Comparison of ENCODE assay signal across 11 cellular contexts in the genomic region with DNA sequence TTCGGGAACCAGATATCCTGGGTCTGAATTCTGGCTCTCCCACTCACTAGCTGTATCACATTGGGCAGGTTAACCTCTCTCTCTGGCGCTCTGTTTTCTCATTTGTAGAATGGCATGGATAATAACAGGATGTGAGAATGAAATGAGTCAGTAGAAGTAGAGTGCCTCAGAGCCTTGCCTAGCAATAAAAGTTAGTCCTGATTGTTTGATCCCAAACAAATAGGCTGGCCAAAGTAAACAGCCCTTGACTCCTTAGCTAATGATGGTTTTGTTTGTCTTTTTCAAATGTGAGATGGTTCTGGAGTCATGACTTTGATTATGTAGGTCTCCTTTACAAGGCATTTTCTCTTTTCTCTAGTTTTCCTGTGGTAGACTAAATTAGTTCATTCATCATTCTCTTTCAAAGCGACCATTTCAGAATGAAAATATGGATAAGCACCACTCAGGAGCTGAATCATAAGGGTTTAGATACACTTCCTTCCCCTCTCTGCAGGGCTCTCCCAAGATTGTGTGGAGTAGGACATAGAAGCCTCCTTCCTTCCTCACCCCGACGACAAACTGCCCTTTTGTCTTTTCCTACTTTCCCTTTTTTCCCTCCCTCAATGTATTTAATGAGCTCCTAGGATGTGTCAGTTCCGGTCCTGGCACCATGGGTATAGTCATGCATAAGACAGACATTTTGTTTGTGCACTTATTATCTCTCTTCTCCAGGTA. TPM values are rescaled to one million over a fixed set of nuclear protein-coding genes. Genes with fewer than 3 reads are reported as not detected.
DNase-seq lines count a peak whose midpoint lies in the region; ATAC-seq lines count a peak whose summit lies in the region.
"Had no signal": no experiment of that assay in that cellular context is flagged by ENCODE, and none has a peak within 500 bp of the region (broad histone marks: within the 10 kb centered on the region; RNA-seq: fewer than 3 reads in every experiment).

No MANE protein-coding gene starts in this region.

- no peaks in the 10 kb centered on the region for H3K27me3 Mint-ChIP-seq in naive B cell

- ATAC-seq in naive B cell (ENCODE audit: low read depth in 2 of 2) (no peak), HG03439 (IDR thresholded peaks at IDR 0.05; ENCODE audit: unreplicated experiment) (no peak)

- H3K4me3 Mint-ChIP-seq in naive B cell = no peak overlapping the region
- H3K4me3 Mint-ChIP-seq: brain had no signal

- peak overlapping the region; percentile 63 to 93 (median 84) for H3K27ac Mint-ChIP-seq in naive B cell
- H3K27ac Mint-ChIP-seq: brain had no signal

- peak; percentile 58 for DNase-seq in H4 (ENCODE audit: low spot score)
- DNase-seq in NCI-H510A treated with DMSO at 0.1 percent for 48 hours (lab: John Stamatoyannopoulos, UW) = peak; percentile 87
- DNase-seq in T47D (ENCODE audit: low read depth in 1 of 2, low spot score in 1 of 2) = peak; percentile 54 to 68
- no peak for DNase-seq in naive B cell
- no peak for DNase-seq in cerebellum (ENCODE audit: low spot score)
- no peak for DNase-seq in T-helper 1 cell
- DNase-seq: NCI-H526; stimulated activated CD4-positive, alpha-beta T cell treated with anti-CD3 and anti-CD28 coated beads, Interleukin-2, amount 100 ng/mL, for 24 hours; testis had no signal

- no peaks in the 10 kb centered on the region for H3K9me3 Mint-ChIP-seq in naive B cell
- H3K9me3 Mint-ChIP-seq: brain had no signal

- in situ Hi-C loops in T47D (cut with HindIII; ENCODE audit: low pct_unique_long_range_greater_than_20kb, low sequenced_read_pairs) = no loop called here

- H3K4me1 Mint-ChIP-seq in naive B cell = peaks cover 71 to 81% (median 74%) of the 10 kb centered on the region in 3 donors
- H3K4me1 Mint-ChIP-seq: brain had no signal

- peaks cover 48 to 77% of the 10 kb centered on the region in 2 donors for H3K36me3 Mint-ChIP-seq in naive B cell
- H3K36me3 Mint-ChIP-seq: brain had no signal

RNA-seq across cellular contexts. Expression of a gene that starts 23.1 kb away (rescaled TPM):
- total RNA-seq in H4 (2014; rRNA removed; shearing (Covaris generic)) = 2.3 and 5.8 TPM in 2 replicates
- polyA plus RNA-seq in naive B cell (ENCODE audit: low read depth in 6 of 6) = 100 to 1,000 TPM in 5 of 6 donors, 10 to 100 TPM in 1; 97.1 to 182 (median 140) TPM
- 1.00 TPM for total RNA-seq in cerebellum

Comparison
In these comparisons a context has a peak if more than half of its experiments do, and no peak if none do; other contexts are left out.
1. DNase-seq: peak in H4 (single experiment), NCI-H510A treated with DMSO at 0.1 percent for 48 hours (single experiment) and T47D (2 of 2); none in naive B cell (single experiment), cerebellum (single experiment) and T-helper 1 cell (0 of 5).